In the genomic region with DNA sequence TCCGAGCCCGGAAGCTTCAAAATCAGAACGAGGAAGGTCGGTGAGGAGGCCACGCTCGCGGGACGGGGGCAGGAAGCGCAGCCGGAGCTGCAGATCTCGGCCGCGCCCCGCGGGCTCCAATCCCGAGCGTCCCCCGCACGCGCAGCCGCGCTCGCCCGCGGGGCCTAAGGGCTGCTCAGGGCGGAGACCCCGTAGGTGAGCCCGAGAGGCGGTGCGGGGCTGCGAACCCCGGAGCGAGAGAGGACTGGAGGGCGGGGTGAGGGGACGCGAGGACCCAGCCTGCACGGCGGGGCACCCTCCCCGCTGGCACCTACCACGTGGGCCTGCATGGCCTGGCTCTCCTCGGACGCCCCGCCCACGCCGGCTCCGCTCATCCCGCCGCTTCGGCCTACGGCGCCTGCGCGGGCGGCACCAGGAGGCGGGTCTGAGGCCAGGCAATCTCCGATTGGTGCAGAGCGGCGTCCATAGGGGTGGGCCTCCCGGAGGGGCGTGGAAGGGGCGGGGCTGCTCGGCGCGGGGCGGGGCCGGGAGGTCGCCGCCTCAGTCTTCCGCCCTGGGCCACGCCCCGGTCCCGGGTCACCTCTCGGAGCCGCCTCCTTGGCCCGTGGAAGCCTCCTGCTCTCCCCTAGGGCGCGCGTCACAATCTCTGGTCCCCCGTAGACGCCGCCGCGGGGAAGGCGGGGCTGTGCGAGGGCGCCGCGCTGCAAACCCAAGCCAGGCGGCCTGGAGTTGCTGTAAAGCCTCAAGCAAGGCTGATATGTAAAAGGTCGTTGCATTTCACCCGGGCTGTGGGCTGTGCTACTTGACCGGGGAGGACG, we compare ENCODE assay signal across 1 cellular context.
TF ChIP-seq lines count a peak whose summit lies in the region.

No MANE protein-coding gene starts in this region.

TF ChIP-seq in K562, 482 proteins besides CTCF, POLR2A, EP300 and RAD21 (continued from another document and continues in another):
- TF ChIP-seq ZBTB8A (IDR thresholded peaks at IDR 0.05; ENCODE audit: partially characterized antibody) (no peak), ERF (CRISPR knock-in tag; IDR thresholded peaks at IDR 0.05) (peak; percentile 95), CREB1 (IDR thresholded peaks at IDR 0.05) (peak; percentile 55), CREB1 (CRISPR knock-in tag; IDR thresholded peaks at IDR 0.05) (peak; percentile 84; the same call in 1 of the 2 replicates), NONO (IDR thresholded peaks at IDR 0.05; ENCODE audit: low read depth in 2 of 2, low read length in 1 of 2) (0 out of 4 replicates have a peak, but pooled peaks of 1 of the 2 experiments have one; percentile 55), DIDO1 (tag; IDR thresholded peaks at IDR 0.05; ENCODE audit: low read depth) (no peak), NR2F6 (CRISPR knock-in tag; IDR thresholded peaks at IDR 0.05) (no peak), TAF9B (IDR thresholded peaks at IDR 0.05; ENCODE audit: partially characterized antibody) (no peak), CCNT2 (IDR thresholded peaks at IDR 0.05; ENCODE audit: borderline replicate concordance, extremely low read depth, insufficient read length, low read depth, low read length) (peak; percentile 87), POLR3G (IDR thresholded peaks at IDR 0.05; ENCODE audit: extremely low read depth, insufficient read length, insufficient replicate concordance) (no peak), SLC30A9 (CRISPR knock-in tag; IDR thresholded peaks at IDR 0.05) (no peak), ILK (tag; IDR thresholded peaks at IDR 0.05; ENCODE audit: borderline replicate concordance, low read depth) (no peak), BCL6 (CRISPR knock-in tag; IDR thresholded peaks at IDR 0.05) (no peak), BCOR (IDR thresholded peaks at IDR 0.05) (no peak), MIER1 (IDR thresholded peaks at IDR 0.05; ENCODE audit: low read depth) (no peak), SAFB2 (IDR thresholded peaks at IDR 0.05; ENCODE audit: borderline replicate concordance, low read depth, low read length, severe bottlenecking) (no peak), IRF2 (CRISPR knock-in tag; IDR thresholded peaks at IDR 0.05) (no peak), CHD4 (IDR thresholded peaks at IDR 0.05; ENCODE audit: insufficient read depth, insufficient replicate concordance, low read depth, low read length, poor library complexity, severe bottlenecking) (no peak), SETDB1 (IDR thresholded peaks at IDR 0.05; ENCODE audit: low read length) (no peak), RBM25 (IDR thresholded peaks at IDR 0.05; ENCODE audit: low read depth, low read length, severe bottlenecking) (peak; percentile 76)
- TF ChIP-seq, protein P1, sequence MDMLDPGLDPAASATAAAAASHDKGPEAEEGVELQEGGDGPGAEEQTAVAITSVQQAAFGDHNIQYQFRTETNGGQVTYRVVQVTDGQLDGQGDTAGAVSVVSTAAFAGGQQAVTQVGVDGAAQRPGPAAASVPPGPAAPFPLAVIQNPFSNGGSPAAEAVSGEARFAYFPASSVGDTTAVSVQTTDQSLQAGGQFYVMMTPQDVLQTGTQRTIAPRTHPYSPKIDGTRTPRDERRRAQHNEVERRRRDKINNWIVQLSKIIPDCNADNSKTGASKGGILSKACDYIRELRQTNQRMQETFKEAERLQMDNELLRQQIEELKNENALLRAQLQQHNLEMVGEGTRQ (CRISPR knock-in tag; IDR thresholded peaks at IDR 0.05) = peak; percentile 84
- TF ChIP-seq, protein P2, sequence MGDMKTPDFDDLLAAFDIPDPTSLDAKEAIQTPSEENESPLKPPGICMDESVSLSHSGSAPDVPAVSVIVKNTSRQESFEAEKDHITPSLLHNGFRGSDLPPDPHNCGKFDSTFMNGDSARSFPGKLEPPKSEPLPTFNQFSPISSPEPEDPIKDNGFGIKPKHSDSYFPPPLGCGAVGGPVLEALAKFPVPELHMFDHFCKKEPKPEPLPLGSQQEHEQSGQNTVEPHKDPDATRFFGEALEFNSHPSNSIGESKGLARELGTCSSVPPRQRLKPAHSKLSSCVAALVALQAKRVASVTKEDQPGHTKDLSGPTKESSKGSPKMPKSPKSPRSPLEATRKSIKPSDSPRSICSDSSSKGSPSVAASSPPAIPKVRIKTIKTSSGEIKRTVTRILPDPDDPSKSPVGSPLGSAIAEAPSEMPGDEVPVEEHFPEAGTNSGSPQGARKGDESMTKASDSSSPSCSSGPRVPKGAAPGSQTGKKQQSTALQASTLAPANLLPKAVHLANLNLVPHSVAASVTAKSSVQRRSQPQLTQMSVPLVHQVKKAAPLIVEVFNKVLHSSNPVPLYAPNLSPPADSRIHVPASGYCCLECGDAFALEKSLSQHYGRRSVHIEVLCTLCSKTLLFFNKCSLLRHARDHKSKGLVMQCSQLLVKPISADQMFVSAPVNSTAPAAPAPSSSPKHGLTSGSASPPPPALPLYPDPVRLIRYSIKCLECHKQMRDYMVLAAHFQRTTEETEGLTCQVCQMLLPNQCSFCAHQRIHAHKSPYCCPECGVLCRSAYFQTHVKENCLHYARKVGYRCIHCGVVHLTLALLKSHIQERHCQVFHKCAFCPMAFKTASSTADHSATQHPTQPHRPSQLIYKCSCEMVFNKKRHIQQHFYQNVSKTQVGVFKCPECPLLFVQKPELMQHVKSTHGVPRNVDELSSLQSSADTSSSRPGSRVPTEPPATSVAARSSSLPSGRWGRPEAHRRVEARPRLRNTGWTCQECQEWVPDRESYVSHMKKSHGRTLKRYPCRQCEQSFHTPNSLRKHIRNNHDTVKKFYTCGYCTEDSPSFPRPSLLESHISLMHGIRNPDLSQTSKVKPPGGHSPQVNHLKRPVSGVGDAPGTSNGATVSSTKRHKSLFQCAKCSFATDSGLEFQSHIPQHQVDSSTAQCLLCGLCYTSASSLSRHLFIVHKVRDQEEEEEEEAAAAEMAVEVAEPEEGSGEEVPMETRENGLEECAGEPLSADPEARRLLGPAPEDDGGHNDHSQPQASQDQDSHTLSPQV (IDR thresholded peaks at IDR 0.05) = peak; percentile 84; the same call in 1 of the 2 replicates
- TF ChIP-seq, protein P3, sequence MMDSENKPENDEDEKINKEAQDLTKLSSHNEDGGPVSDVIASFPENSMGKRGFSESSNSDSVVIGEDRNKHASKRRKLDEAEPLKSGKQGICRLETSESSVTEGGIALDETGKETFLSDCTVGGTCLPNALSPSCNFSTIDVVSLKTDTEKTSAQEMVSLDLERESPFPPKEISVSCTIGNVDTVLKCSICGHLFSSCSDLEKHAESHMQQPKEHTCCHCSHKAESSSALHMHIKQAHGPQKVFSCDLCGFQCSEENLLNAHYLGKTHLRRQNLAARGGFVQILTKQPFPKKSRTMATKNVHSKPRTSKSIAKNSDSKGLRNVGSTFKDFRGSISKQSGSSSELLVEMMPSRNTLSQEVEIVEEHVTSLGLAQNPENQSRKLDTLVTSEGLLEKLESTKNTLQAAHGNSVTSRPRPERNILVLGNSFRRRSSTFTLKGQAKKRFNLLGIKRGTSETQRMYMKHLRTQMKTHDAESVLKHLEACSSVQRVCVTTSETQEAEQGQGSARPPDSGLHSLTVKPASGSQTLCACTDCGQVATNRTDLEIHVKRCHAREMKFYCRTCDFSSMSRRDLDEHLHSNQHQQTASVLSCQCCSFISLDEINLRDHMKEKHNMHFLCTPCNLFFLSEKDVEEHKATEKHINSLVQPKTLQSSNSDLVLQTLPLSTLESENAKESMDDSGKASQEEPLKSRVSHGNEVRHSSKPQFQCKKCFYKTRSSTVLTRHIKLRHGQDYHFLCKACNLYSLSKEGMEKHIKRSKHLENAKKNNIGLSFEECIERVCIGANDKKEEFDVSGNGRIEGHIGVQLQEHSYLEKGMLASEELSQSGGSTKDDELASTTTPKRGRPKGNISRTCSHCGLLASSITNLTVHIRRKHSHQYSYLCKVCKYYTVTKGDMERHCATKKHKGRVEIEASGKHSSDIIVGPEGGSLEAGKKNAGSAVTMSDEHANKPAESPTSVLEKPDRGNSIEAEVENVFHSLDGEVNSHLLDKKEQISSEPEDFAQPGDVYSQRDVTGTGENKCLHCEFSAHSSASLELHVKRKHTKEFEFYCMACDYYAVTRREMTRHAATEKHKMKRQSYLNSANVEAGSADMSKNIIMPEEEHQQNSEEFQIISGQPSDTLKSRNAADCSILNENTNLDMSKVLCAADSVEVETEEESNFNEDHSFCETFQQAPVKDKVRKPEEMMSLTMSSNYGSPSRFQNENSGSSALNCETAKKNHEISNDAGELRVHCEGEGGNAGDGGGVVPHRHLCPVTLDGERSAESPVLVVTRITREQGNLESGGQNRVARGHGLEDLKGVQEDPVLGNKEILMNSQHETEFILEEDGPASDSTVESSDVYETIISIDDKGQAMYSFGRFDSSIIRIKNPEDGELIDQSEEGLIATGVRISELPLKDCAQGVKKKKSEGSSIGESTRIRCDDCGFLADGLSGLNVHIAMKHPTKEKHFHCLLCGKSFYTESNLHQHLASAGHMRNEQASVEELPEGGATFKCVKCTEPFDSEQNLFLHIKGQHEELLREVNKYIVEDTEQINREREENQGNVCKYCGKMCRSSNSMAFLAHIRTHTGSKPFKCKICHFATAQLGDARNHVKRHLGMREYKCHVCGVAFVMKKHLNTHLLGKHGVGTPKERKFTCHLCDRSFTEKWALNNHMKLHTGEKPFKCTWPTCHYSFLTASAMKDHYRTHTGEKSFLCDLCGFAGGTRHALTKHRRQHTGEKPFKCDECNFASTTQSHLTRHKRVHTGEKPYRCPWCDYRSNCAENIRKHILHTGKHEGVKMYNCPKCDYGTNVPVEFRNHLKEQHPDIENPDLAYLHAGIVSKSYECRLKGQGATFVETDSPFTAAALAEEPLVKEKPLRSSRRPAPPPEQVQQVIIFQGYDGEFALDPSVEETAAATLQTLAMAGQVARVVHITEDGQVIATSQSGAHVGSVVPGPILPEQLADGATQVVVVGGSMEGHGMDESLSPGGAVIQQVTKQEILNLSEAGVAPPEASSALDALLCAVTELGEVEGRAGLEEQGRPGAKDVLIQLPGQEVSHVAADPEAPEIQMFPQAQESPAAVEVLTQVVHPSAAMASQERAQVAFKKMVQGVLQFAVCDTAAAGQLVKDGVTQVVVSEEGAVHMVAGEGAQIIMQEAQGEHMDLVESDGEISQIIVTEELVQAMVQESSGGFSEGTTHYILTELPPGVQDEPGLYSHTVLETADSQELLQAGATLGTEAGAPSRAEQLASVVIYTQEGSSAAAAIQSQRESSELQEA (IDR thresholded peaks at IDR 0.05; ENCODE audit: low read depth) = no peak
- TF ChIP-seq, protein P4, sequence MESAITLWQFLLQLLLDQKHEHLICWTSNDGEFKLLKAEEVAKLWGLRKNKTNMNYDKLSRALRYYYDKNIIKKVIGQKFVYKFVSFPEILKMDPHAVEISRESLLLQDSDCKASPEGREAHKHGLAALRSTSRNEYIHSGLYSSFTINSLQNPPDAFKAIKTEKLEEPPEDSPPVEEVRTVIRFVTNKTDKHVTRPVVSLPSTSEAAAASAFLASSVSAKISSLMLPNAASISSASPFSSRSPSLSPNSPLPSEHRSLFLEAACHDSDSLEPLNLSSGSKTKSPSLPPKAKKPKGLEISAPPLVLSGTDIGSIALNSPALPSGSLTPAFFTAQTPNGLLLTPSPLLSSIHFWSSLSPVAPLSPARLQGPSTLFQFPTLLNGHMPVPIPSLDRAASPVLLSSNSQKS (CRISPR knock-in tag; IDR thresholded peaks at IDR 0.05) = no peak
- TF ChIP-seq, protein P5, sequence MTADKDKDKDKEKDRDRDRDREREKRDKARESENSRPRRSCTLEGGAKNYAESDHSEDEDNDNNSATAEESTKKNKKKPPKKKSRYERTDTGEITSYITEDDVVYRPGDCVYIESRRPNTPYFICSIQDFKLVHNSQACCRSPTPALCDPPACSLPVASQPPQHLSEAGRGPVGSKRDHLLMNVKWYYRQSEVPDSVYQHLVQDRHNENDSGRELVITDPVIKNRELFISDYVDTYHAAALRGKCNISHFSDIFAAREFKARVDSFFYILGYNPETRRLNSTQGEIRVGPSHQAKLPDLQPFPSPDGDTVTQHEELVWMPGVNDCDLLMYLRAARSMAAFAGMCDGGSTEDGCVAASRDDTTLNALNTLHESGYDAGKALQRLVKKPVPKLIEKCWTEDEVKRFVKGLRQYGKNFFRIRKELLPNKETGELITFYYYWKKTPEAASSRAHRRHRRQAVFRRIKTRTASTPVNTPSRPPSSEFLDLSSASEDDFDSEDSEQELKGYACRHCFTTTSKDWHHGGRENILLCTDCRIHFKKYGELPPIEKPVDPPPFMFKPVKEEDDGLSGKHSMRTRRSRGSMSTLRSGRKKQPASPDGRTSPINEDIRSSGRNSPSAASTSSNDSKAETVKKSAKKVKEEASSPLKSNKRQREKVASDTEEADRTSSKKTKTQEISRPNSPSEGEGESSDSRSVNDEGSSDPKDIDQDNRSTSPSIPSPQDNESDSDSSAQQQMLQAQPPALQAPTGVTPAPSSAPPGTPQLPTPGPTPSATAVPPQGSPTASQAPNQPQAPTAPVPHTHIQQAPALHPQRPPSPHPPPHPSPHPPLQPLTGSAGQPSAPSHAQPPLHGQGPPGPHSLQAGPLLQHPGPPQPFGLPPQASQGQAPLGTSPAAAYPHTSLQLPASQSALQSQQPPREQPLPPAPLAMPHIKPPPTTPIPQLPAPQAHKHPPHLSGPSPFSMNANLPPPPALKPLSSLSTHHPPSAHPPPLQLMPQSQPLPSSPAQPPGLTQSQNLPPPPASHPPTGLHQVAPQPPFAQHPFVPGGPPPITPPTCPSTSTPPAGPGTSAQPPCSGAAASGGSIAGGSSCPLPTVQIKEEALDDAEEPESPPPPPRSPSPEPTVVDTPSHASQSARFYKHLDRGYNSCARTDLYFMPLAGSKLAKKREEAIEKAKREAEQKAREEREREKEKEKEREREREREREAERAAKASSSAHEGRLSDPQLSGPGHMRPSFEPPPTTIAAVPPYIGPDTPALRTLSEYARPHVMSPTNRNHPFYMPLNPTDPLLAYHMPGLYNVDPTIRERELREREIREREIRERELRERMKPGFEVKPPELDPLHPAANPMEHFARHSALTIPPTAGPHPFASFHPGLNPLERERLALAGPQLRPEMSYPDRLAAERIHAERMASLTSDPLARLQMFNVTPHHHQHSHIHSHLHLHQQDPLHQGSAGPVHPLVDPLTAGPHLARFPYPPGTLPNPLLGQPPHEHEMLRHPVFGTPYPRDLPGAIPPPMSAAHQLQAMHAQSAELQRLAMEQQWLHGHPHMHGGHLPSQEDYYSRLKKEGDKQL (CRISPR knock-in tag; IDR thresholded peaks at IDR 0.05; ENCODE audit: borderline replicate concordance) = no peak; the same call in 1 of the 2 replicates
- TF ChIP-seq, protein P6, sequence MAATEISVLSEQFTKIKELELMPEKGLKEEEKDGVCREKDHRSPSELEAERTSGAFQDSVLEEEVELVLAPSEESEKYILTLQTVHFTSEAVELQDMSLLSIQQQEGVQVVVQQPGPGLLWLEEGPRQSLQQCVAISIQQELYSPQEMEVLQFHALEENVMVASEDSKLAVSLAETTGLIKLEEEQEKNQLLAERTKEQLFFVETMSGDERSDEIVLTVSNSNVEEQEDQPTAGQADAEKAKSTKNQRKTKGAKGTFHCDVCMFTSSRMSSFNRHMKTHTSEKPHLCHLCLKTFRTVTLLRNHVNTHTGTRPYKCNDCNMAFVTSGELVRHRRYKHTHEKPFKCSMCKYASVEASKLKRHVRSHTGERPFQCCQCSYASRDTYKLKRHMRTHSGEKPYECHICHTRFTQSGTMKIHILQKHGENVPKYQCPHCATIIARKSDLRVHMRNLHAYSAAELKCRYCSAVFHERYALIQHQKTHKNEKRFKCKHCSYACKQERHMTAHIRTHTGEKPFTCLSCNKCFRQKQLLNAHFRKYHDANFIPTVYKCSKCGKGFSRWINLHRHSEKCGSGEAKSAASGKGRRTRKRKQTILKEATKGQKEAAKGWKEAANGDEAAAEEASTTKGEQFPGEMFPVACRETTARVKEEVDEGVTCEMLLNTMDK (IDR thresholded peaks at IDR 0.05; ENCODE audit: borderline replicate concordance, insufficient read depth, low read depth, low read length, poor library complexity, severe bottlenecking) = no peak
